In genomic region chr12:57852195-57852594, GRCh38 we compare ENCODE assay signal across 9 cellular contexts. TPM values are rescaled to one million over a fixed set of nuclear protein-coding genes. Genes with fewer than 3 reads are reported as not detected.
DNase-seq lines count a peak whose midpoint lies in the region; ATAC-seq and TF ChIP-seq lines count a peak whose summit lies in the region.
"Had no signal": no experiment of that assay in that cellular context is flagged by ENCODE, and none has a peak within 500 bp of the region (broad histone marks: within the 10 kb centered on the region; RNA-seq: fewer than 3 reads in every experiment).

No MANE protein-coding gene starts in this region.

- TF ChIP-seq CTCF in lung (IDR thresholded peaks at IDR 0.05; ENCODE audit: control extremely low read depth, extremely low read depth), result no peak

- POLR2A ChIA-PET in T-cell (lab: Charles Lee), result interaction anchor here in 1 of 2 donors (0.6 kb wide), 1 partner anchor 42 kb away, joined by 5 read pairs; no protein-coding TSS in a partner anchor

- no peak overlapping the region for H3K4me3 ChIP-seq in endocrine pancreas (ENCODE audit: control insufficient read depth, insufficient read depth, low read length)
- H3K4me3 ChIP-seq in lung, result peak overlapping the region; percentile 29

- DNase-seq in T-cell, result no peak
- DNase-seq in lung (ENCODE audit: low spot score), result no peak
- no peak for DNase-seq in stimulated activated naive CD8-positive, alpha-beta T cell treated with anti-CD3 and anti-CD28 coated beads, Interleukin-15, amount 100 ng/mL, for 72 hours
- DNase-seq in AG08396 (ENCODE audit: low spot score), result no peak
- DNase-seq: effector memory CD4-positive, alpha-beta T cell had no signal

- CTCF ChIA-PET in T-cell (lab: Charles Lee), result interaction anchor here in 1 of 2 donors (0.6 kb wide), 1 partner anchor 43 kb away, joined by 6 read pairs; no protein-coding TSS in a partner anchor

- H3K27ac Mint-ChIP-seq in T-cell, result no peak overlapping the region
- H3K27ac Mint-ChIP-seq in stimulated activated naive CD8-positive, alpha-beta T cell treated with anti-CD3 and anti-CD28 coated beads, Interleukin-15, amount 100 ng/mL, for 72 hours, result peak overlapping the region in 1 of 2 donors; percentile 8

- H3K9me3 Mint-ChIP-seq in T-cell, result peaks cover 0 to 3% (median 0%) of the 10 kb centered on the region in 3 donors
- no peaks in the 10 kb centered on the region for H3K9me3 Mint-ChIP-seq in stimulated activated naive CD8-positive, alpha-beta T cell treated with anti-CD3 and anti-CD28 coated beads, Interleukin-15, amount 100 ng/mL, for 72 hours

- H3K27me3 ChIP-seq in endocrine pancreas (ENCODE audit: control insufficient read depth, insufficient read depth, low read length), result no peaks in the 10 kb centered on the region
- H3K27me3 ChIP-seq in lung (ENCODE audit: control insufficient read depth, insufficient read depth), result no peaks in the 10 kb centered on the region

- 30 to 33% methylated on average over 11 of the region's 11 CpGs for WGBS in lung, 2 donors

- H3K9me3 ChIP-seq in endocrine pancreas (ENCODE audit: control insufficient read depth, low read length), result no peaks in the 10 kb centered on the region
- H3K9me3 ChIP-seq in lung (ENCODE audit: control insufficient read depth in 2 of 2, insufficient read depth in 1 of 2, low read length in 1 of 2), result no peaks in the 10 kb centered on the region

- H3K4me1 ChIP-seq in endocrine pancreas (ENCODE audit: control insufficient read depth, insufficient read depth, low read length) (peaks cover 4% of the 10 kb centered on the region), lung (ENCODE audit: control insufficient read depth in 2 of 2, insufficient read depth in 2 of 2, low read length in 2 of 2) (peaks cover 0 to 20% of the 10 kb centered on the region in 2 donors)

- peaks cover 21 to 36% (median 24%) of the 10 kb centered on the region in 3 donors for H3K4me1 Mint-ChIP-seq in T-cell
- peaks cover 70% of the 10 kb centered on the region for H3K4me1 Mint-ChIP-seq in stimulated activated naive CD8-positive, alpha-beta T cell treated with anti-CD3 and anti-CD28 coated beads, Interleukin-15, amount 100 ng/mL, for 72 hours

- ATAC-seq in T-cell (replicated peaks in 1 of 4) (peak in 1 of 4 experiments; percentile 23), lung (ENCODE audit: insufficient read depth, low FRiP score) (no peak), HG03432 (IDR thresholded peaks at IDR 0.05; ENCODE audit: unreplicated experiment) (no peak), GM19351 (IDR thresholded peaks at IDR 0.05; ENCODE audit: unreplicated experiment) (no peak), GM21390 (IDR thresholded peaks at IDR 0.05; ENCODE audit: unreplicated experiment) (no peak)
- ATAC-seq in stimulated activated naive CD8-positive, alpha-beta T cell treated with anti-CD3 and anti-CD28 coated beads, Interleukin-15, amount 100 ng/mL, for 72 hours, result peak; percentile 4

- H3K27me3 Mint-ChIP-seq in T-cell, result peaks cover 19 to 22% of the 10 kb centered on the region in 2 donors
- H3K27me3 Mint-ChIP-seq in stimulated activated naive CD8-positive, alpha-beta T cell treated with anti-CD3 and anti-CD28 coated beads, Interleukin-15, amount 100 ng/mL, for 72 hours, result peaks cover 20% of the 10 kb centered on the region

- peak overlapping the region; percentile 75 for H3K9ac ChIP-seq in endocrine pancreas (ENCODE audit: control insufficient read depth, insufficient read depth, low read length)

- H3K4me3 Mint-ChIP-seq in T-cell, result peak overlapping the region in 2 of 3 donors; percentile 31 to 64
- peak overlapping the region; percentile 43 to 78 for H3K4me3 Mint-ChIP-seq in stimulated activated naive CD8-positive, alpha-beta T cell treated with anti-CD3 and anti-CD28 coated beads, Interleukin-15, amount 100 ng/mL, for 72 hours

- peak overlapping the region; percentile 66 to 71 for H3K27ac ChIP-seq in lung (ENCODE audit: low read depth in 1 of 2, low read length in 1 of 2)

- H3K36me3 Mint-ChIP-seq in T-cell, result no peaks in the 10 kb centered on the region

- H3K36me3 ChIP-seq in endocrine pancreas (ENCODE audit: control insufficient read depth, insufficient read depth, low read length) (no peaks in the 10 kb centered on the region), lung (ENCODE audit: control insufficient read depth in 2 of 2, insufficient read depth in 2 of 2, low read length in 2 of 2) (no peaks in the 10 kb centered on the region)

RNA-seq across cellular contexts. Expression of gene CTDSP2, which starts 5.7 kb away (rescaled TPM):
- total RNA-seq in T-cell (100 to 1,000 TPM; 132 to 246 (median 234) TPM), lung (100 to 1,000 TPM; 162 to 179 TPM)
- polyA plus RNA-seq in lung, result 100 to 1,000 TPM in 1 of 2 donors, 10 to 100 TPM in 1; 46.8 to 104 TPM

RNA-seq across cellular contexts. Expression of gene AVIL, which starts 33.7 kb away (rescaled TPM):
- 10 to 100 TPM in 1 of 5 donors, 1 to 10 TPM in 4; 2.2 to 12.3 (median 8.9) TPM for total RNA-seq in T-cell
- total RNA-seq in lung, result 1 to 10 TPM; 8.1 to 9.7 TPM
- 10 to 100 TPM in 1 of 2 donors, 1 to 10 TPM in 1; 4.3 to 11.7 TPM for polyA plus RNA-seq in lung
